Comparison of ENCODE assay signal across 11 cellular contexts in the genomic region with DNA sequence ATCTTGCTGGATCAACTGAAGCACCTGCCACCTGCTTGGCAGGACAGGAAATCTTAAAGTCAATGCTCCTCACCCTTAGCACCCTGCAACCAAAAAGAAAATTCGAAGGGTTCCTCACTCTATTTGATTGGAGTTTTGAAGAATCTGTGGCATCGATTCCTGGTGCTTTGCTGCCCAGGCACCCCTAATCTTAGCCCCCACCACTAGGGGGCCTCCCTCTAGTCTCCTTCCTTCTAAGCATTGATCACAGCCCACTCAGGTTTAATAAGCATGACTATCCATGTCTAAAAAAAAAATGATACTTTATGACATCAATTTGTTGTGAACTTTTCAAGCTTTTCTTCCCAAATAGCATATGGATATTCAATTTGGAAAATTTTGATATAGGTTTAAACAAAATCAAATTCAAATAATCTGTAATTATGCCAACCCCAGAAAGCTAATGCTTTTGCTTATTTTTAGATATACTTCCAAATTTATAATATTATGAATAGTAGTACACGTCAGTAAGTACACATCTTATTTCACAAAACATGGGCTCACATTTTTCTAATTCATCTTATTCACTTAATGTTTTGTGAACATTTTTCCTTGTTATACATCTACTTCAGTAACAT. TPM values are rescaled to one million over a fixed set of nuclear protein-coding genes. Genes with fewer than 3 reads are reported as not detected.
DNase-seq lines count a peak whose midpoint lies in the region; ATAC-seq and TF ChIP-seq lines count a peak whose summit lies in the region.
"Had no signal": no experiment of that assay in that cellular context is flagged by ENCODE, and none has a peak within 500 bp of the region (broad histone marks: within the 10 kb centered on the region; RNA-seq: fewer than 3 reads in every experiment).

No MANE protein-coding gene starts in this region.

- H3K9me3 Mint-ChIP-seq in activated CD4-positive, alpha-beta T cell treated with anti-CD3 and anti-CD28 coated beads, Interleukin-2, amount 10 ng/mL, durations not matched to agents 24 days and 14 days: no peaks in the 10 kb centered on the region
- no peaks in the 10 kb centered on the region for H3K9me3 Mint-ChIP-seq in activated CD4-positive, alpha-beta T cell treated with anti-CD3 and anti-CD28 coated beads, Interleukin-2, amount 10 ng/mL, durations not matched to agents 7 days and 5 days
- no peaks in the 10 kb centered on the region for H3K9me3 Mint-ChIP-seq in nephron progenitor cell

- POLR2A ChIA-PET in activated CD4-positive, alpha-beta T cell treated with anti-CD3 and anti-CD28 coated beads, Interleukin-2, amount 10 ng/mL, durations not matched to agents 7 days and 5 days (lab: Charles Lee): no interaction called here

- intact Hi-C loops in activated CD4-positive, alpha-beta T cell treated with anti-CD3 and anti-CD28 coated beads, Interleukin-2, amount 10 ng/mL, durations not matched to agents 24 days and 14 days (cut with micrococcal nuclease): no loop called here

- H3K4me3 Mint-ChIP-seq in activated CD4-positive, alpha-beta T cell treated with anti-CD3 and anti-CD28 coated beads, Interleukin-2, amount 10 ng/mL, durations not matched to agents 24 days and 14 days: no peak overlapping the region
- no peak overlapping the region for H3K4me3 Mint-ChIP-seq in activated CD4-positive, alpha-beta T cell treated with anti-CD3 and anti-CD28 coated beads, Interleukin-2, amount 10 ng/mL, durations not matched to agents 7 days and 5 days
- H3K4me3 Mint-ChIP-seq in nephron progenitor cell: no peak overlapping the region
- H3K4me3 Mint-ChIP-seq: natural killer cell treated with Interleukin-12 subunit alpha and Interleukin-12 subunit beta and Interleukin-15 and Interleukin-18, amount 100 ng/mL, for 72 hours had no signal

- H3K4me1 Mint-ChIP-seq in activated CD4-positive, alpha-beta T cell treated with anti-CD3 and anti-CD28 coated beads, Interleukin-2, amount 10 ng/mL, durations not matched to agents 24 days and 14 days: no peaks in the 10 kb centered on the region
- no peaks in the 10 kb centered on the region for H3K4me1 Mint-ChIP-seq in activated CD4-positive, alpha-beta T cell treated with anti-CD3 and anti-CD28 coated beads, Interleukin-2, amount 10 ng/mL, durations not matched to agents 7 days and 5 days
- H3K4me1 Mint-ChIP-seq in nephron progenitor cell: no peaks in the 10 kb centered on the region

- no peak overlapping the region for H3K27ac ChIP-seq in VCaP

- TF ChIP-seq CTCF in VCaP (conservative IDR thresholded peaks at IDR 0.05) (peak; percentile 62), nephron progenitor cell (IDR thresholded peaks at IDR 0.05) (peak; percentile 57)

- CTCF ChIA-PET in activated CD4-positive, alpha-beta T cell treated with anti-CD3 and anti-CD28 coated beads, Interleukin-2, amount 10 ng/mL, durations not matched to agents 7 days and 5 days (lab: Charles Lee): no interaction called here

- DNase-seq in activated CD4-positive, alpha-beta T cell treated with anti-CD3 and anti-CD28 coated beads, Interleukin-2, amount 10 ng/mL, durations not matched to agents 24 days and 14 days: peak; percentile 56
- no peak for DNase-seq in activated CD4-positive, alpha-beta T cell treated with anti-CD3 and anti-CD28 coated beads, Interleukin-2, amount 10 ng/mL, durations not matched to agents 7 days and 5 days
- DNase-seq in nephron progenitor cell (peak; percentile 19), T-helper 2 cell (no peak)
- DNase-seq: IMR-90, SHP77 had no signal

- H3K27ac Mint-ChIP-seq in activated CD4-positive, alpha-beta T cell treated with anti-CD3 and anti-CD28 coated beads, Interleukin-2, amount 10 ng/mL, durations not matched to agents 24 days and 14 days: no peak overlapping the region
- no peak overlapping the region for H3K27ac Mint-ChIP-seq in activated CD4-positive, alpha-beta T cell treated with anti-CD3 and anti-CD28 coated beads, Interleukin-2, amount 10 ng/mL, durations not matched to agents 7 days and 5 days
- H3K27ac Mint-ChIP-seq in nephron progenitor cell: no peak overlapping the region
- H3K27ac Mint-ChIP-seq: natural killer cell treated with Interleukin-12 subunit alpha and Interleukin-12 subunit beta and Interleukin-15 and Interleukin-18, amount 100 ng/mL, for 72 hours had no signal

- H3K27me3 Mint-ChIP-seq in activated CD4-positive, alpha-beta T cell treated with anti-CD3 and anti-CD28 coated beads, Interleukin-2, amount 10 ng/mL, durations not matched to agents 24 days and 14 days: no peaks in the 10 kb centered on the region
- H3K27me3 Mint-ChIP-seq in activated CD4-positive, alpha-beta T cell treated with anti-CD3 and anti-CD28 coated beads, Interleukin-2, amount 10 ng/mL, durations not matched to agents 7 days and 5 days: no peaks in the 10 kb centered on the region
- H3K27me3 Mint-ChIP-seq in nephron progenitor cell (ENCODE audit: low read depth, poor library complexity): peaks cover 4% of the 10 kb centered on the region
- H3K27me3 Mint-ChIP-seq: natural killer cell treated with Interleukin-12 subunit alpha and Interleukin-12 subunit beta and Interleukin-15 and Interleukin-18, amount 100 ng/mL, for 72 hours had no signal

- ATAC-seq in HG02759 (IDR thresholded peaks at IDR 0.05; ENCODE audit: unreplicated experiment) (peak; percentile 71), HG03469 (IDR thresholded peaks at IDR 0.05; ENCODE audit: unreplicated experiment) (no peak), GM21526 (IDR thresholded peaks at IDR 0.05; ENCODE audit: low FRiP score, unreplicated experiment) (no peak)
- ATAC-seq: natural killer cell treated with Interleukin-12 subunit alpha and Interleukin-12 subunit beta and Interleukin-15 and Interleukin-18, amount 100 ng/mL, for 72 hours had no signal

- no peaks in the 10 kb centered on the region for H3K36me3 Mint-ChIP-seq in activated CD4-positive, alpha-beta T cell treated with anti-CD3 and anti-CD28 coated beads, Interleukin-2, amount 10 ng/mL, durations not matched to agents 24 days and 14 days (ENCODE audit: low read depth)
- H3K36me3 Mint-ChIP-seq in activated CD4-positive, alpha-beta T cell treated with anti-CD3 and anti-CD28 coated beads, Interleukin-2, amount 10 ng/mL, durations not matched to agents 7 days and 5 days (ENCODE audit: low read depth): no peaks in the 10 kb centered on the region
- no peaks in the 10 kb centered on the region for H3K36me3 Mint-ChIP-seq in nephron progenitor cell (ENCODE audit: low read depth)
- H3K36me3 Mint-ChIP-seq: natural killer cell treated with Interleukin-12 subunit alpha and Interleukin-12 subunit beta and Interleukin-15 and Interleukin-18, amount 100 ng/mL, for 72 hours had no signal

RNA-seq across cellular contexts. Expression of a gene that starts 45.3 kb away (rescaled TPM):
- not detected in 2 replicates for total RNA-seq in activated CD4-positive, alpha-beta T cell treated with anti-CD3 and anti-CD28 coated beads, Interleukin-2, amount 10 ng/mL, durations not matched to agents 24 days and 14 days
- total RNA-seq in activated CD4-positive, alpha-beta T cell treated with anti-CD3 and anti-CD28 coated beads, Interleukin-2, amount 10 ng/mL, durations not matched to agents 7 days and 5 days: not detected
- total RNA-seq: IMR-90; natural killer cell treated with Interleukin-12 subunit alpha and Interleukin-12 subunit beta and Interleukin-15 and Interleukin-18, amount 100 ng/mL, for 72 hours had no signal

Comparison
In these comparisons a context has a peak if more than half of its experiments do, and no peak if none do; other contexts are left out.
1. DNase-seq: peak in activated CD4-positive, alpha-beta T cell treated with anti-CD3 and anti-CD28 coated beads, Interleukin-2, amount 10 ng/mL, durations not matched to agents 24 days and 14 days (single experiment) and nephron progenitor cell (single experiment); none in activated CD4-positive, alpha-beta T cell treated with anti-CD3 and anti-CD28 coated beads, Interleukin-2, amount 10 ng/mL, durations not matched to agents 7 days and 5 days (single experiment) and T-helper 2 cell (0 of 5).